Comparison of ENCODE assay signal across 24 cellular contexts in genomic region chr4:8540586-8540985, GRCh38. TPM values are rescaled to one million over a fixed set of nuclear protein-coding genes. Genes with fewer than 3 reads are reported as not detected.
DNase-seq lines count a peak whose midpoint lies in the region; ATAC-seq and TF ChIP-seq lines count a peak whose summit lies in the region.
"Had no signal": no experiment of that assay in that cellular context is flagged by ENCODE, and none has a peak within 500 bp of the region (broad histone marks: within the 10 kb centered on the region; RNA-seq: fewer than 3 reads in every experiment).

No MANE protein-coding gene starts in this region.

- peaks cover 2 to 34% (median 6%) of the 10 kb centered on the region in 11 experiments; a peak in 19 of 22 replicates for H3K9me3 ChIP-seq in BLaER1 treated with 17β-estradiol and CSF1 and Interleukin-3, amounts not matched to agents 10 nM and 100 nM (replicated peaks in 1 of 11)
- H3K9me3 ChIP-seq in SJCRH30 (replicated peaks) (no peaks in the 10 kb centered on the region), hepatocyte (ENCODE audit: low read depth) (no peaks in the 10 kb centered on the region)

- no TSS peak for BruUV-seq in MCF 10A (replicated peaks; lab: Mats Ljungman, UMichigan)

- H2AFZ ChIP-seq in hepatocyte, result no peak overlapping the region

- peaks cover 20% of the 10 kb centered on the region for H3K4me1 Mint-ChIP-seq in MCF 10A (ENCODE audit: insufficient read depth, unreplicated experiment)

- no peak for ATAC-seq in HG02759 (IDR thresholded peaks at IDR 0.05; ENCODE audit: unreplicated experiment)
- ATAC-seq: HepG2, SK-N-SH treated with all-trans-retinoic acid at 6 μM for 48 hours had no signal

- no peaks in the 10 kb centered on the region for H3K79me2 ChIP-seq in hepatocyte

- WGBS in hepatocyte (ENCODE audit: low lambda C conversion rate, missing lambda C conversion rate), result 82% methylated on average over 11 of the region's 11 CpGs

- no peak overlapping the region for H3K27ac Mint-ChIP-seq in MCF 10A (ENCODE audit: low read depth, unreplicated experiment)
- H3K27ac Mint-ChIP-seq: CD14-positive monocyte, HFFc6 had no signal

- H3K9ac ChIP-seq in BLaER1 treated with 17β-estradiol and CSF1 and Interleukin-3, amounts not matched to agents 10 nM and 100 nM, result no peak overlapping the region

- H3K4me3 Mint-ChIP-seq in MCF 10A (ENCODE audit: unreplicated experiment), result no peak overlapping the region
- H3K4me3 Mint-ChIP-seq: CD14-positive monocyte, HFFc6 had no signal

- no peak for TF ChIP-seq CTCF in MCF 10A (IDR thresholded peaks at IDR 0.05; ENCODE audit: unreplicated experiment)
- TF ChIP-seq CTCF in hepatocyte (IDR thresholded peaks at IDR 0.05; ENCODE audit: poor library complexity), result no peak

- H3K9me2 ChIP-seq in hepatocyte (replicated peaks; ENCODE audit: insufficient read depth), result no peaks in the 10 kb centered on the region

- DNase-seq in 8988T, result peak; percentile 7
- DNase-seq in SJCRH30, result peak; percentile 51 to 69
- peak; percentile 74 for DNase-seq in mesenteric fat pad (ENCODE audit: low spot score)
- no peak for DNase-seq in MCF 10A (ENCODE audit: unreplicated experiment)
- no peak for DNase-seq in hepatocyte (ENCODE audit: low spot score)
- DNase-seq: ACHN, COR-L47, DMS153, GDM1, H7, HFFc6, KG1, NCI-H1048, NCI-H1436 treated with DMSO at 0.1 percent for 48 hours, NCI-H2029 treated with DMSO at 0.1 percent for 48 hours, NCI-H446 treated with DMSO at 0.1 percent for 48 hours, NCI-H69, SHP77 treated with DMSO at 0.1 percent for 48 hours had no signal

- CTCF ChIA-PET in MCF 10A (lab: Yijun Ruan, JAX), result interaction anchor here (0.7 kb wide), 1 partner anchor 36 kb away, joined by 3 read pairs; no protein-coding TSS in a partner anchor

- no peaks in the 10 kb centered on the region for H3K36me3 ChIP-seq in BLaER1 treated with 17β-estradiol and CSF1 and Interleukin-3, amounts not matched to agents 10 nM and 100 nM
- H3K36me3 ChIP-seq in SJCRH30 (no peaks in the 10 kb centered on the region), hepatocyte (replicated peaks; ENCODE audit: insufficient read depth, low read depth) (no peaks in the 10 kb centered on the region)

- peaks cover 45 to 84% (median 74%) of the 10 kb centered on the region in 10 experiments for H3K4me1 ChIP-seq in BLaER1 treated with 17β-estradiol and CSF1 and Interleukin-3, amounts not matched to agents 10 nM and 100 nM
- H3K4me1 ChIP-seq in SJCRH30, result peaks cover 40% of the 10 kb centered on the region
- peaks cover 10% of the 10 kb centered on the region for H3K4me1 ChIP-seq in hepatocyte (ENCODE audit: insufficient read depth)

- H3K27me3 Mint-ChIP-seq in MCF 10A (ENCODE audit: insufficient read depth, unreplicated experiment), result no peaks in the 10 kb centered on the region

- intact Hi-C loops in MCF 10A (cut with micrococcal nuclease), result no loop called here

- H3K9me3 Mint-ChIP-seq in MCF 10A (ENCODE audit: unreplicated experiment), result no peaks in the 10 kb centered on the region

- POLR2A ChIA-PET in MCF 10A (lab: Yijun Ruan, JAX), result no interaction called here

- H3K4me2 ChIP-seq in BLaER1 treated with 17β-estradiol and CSF1 and Interleukin-3, amounts not matched to agents 10 nM and 100 nM, result peak overlapping the region; percentile 36 to 81 (median 63); a peak in 17 of 22 replicates
- H3K4me2 ChIP-seq in hepatocyte, result no peak overlapping the region

- no peak overlapping the region for H3K27ac ChIP-seq in BLaER1 treated with 17β-estradiol and CSF1 and Interleukin-3, amounts not matched to agents 10 nM and 100 nM
- H3K27ac ChIP-seq in SJCRH30 (peak overlapping the region; percentile 31), hepatocyte (no peak overlapping the region)

- no peaks in the 10 kb centered on the region for H3K36me3 Mint-ChIP-seq in MCF 10A (ENCODE audit: insufficient read depth, unreplicated experiment)
- H3K36me3 Mint-ChIP-seq: CD14-positive monocyte had no signal

- peaks cover 24 to 75% (median 53%) of the 10 kb centered on the region in 11 experiments for H3K27me3 ChIP-seq in BLaER1 treated with 17β-estradiol and CSF1 and Interleukin-3, amounts not matched to agents 10 nM and 100 nM
- no peaks in the 10 kb centered on the region for H3K27me3 ChIP-seq in SJCRH30
- H3K27me3 ChIP-seq in hepatocyte, result no peaks in the 10 kb centered on the region

- H3K4me3 ChIP-seq in BLaER1 treated with 17β-estradiol and CSF1 and Interleukin-3, amounts not matched to agents 10 nM and 100 nM, result no peak overlapping the region
- no peak overlapping the region for H3K4me3 ChIP-seq in SJCRH30
- H3K4me3 ChIP-seq in hepatocyte, result no peak overlapping the region

- peaks cover 0 to 34% (median 14%) of the 10 kb centered on the region in 11 experiments; a peak in 15 of 22 replicates for H4K20me1 ChIP-seq in BLaER1 treated with 17β-estradiol and CSF1 and Interleukin-3, amounts not matched to agents 10 nM and 100 nM
- H4K20me1 ChIP-seq in hepatocyte (ENCODE audit: insufficient read depth, poor library complexity, severe bottlenecking), result no peaks in the 10 kb centered on the region

RNA-seq across cellular contexts. Expression of gene GPR78, which starts 39.6 kb away (rescaled TPM):
- 1.4 and 3.5 TPM in 2 replicates for total RNA-seq in SJCRH30 (2014; rRNA removed; shearing (Covaris generic))
- total RNA-seq in mesenteric fat pad, result not detected
- total RNA-seq in MCF 10A (2022), result not detected in 2 replicates
- 0.36 and 1.0 TPM in 2 replicates for total RNA-seq in hepatocyte
- polyA plus RNA-seq in hepatocyte, result 0.28 and 0.57 TPM in 2 replicates
- total RNA-seq: Daoy had no signal
- polyA plus RNA-seq: CD14-positive monocyte had no signal

RNA-seq across cellular contexts. Expression of gene CPZ, which starts 52.0 kb away (rescaled TPM):
- total RNA-seq in SJCRH30 (2014; rRNA removed; shearing (Covaris generic)), result 47.1 and 53.7 TPM in 2 replicates
- total RNA-seq in mesenteric fat pad (9.7 TPM), MCF 10A (2022) (not detected in 2 replicates), hepatocyte (25.3 and 34.8 TPM in 2 replicates)
- polyA plus RNA-seq in hepatocyte, result 113 and 148 TPM in 2 replicates
- polyA plus RNA-seq: CD14-positive monocyte had no signal

Comparison
In these comparisons a context has a peak if more than half of its experiments do, and no peak if none do; other contexts are left out.
1. DNase-seq: peak in 8988T (single experiment), SJCRH30 (2 of 2) and mesenteric fat pad (single experiment); none in MCF 10A (single experiment) and hepatocyte (single experiment).